1 cellular context compared by ENCODE assay signal in genomic region chr5:15020731-15021130, GRCh38.
TF ChIP-seq lines count a peak whose summit lies in the region.

No MANE protein-coding gene starts in this region.

TF ChIP-seq in WTC11, 78 proteins besides CTCF, POLR2A, EP300 and RAD21 (continued from another document):
- TF ChIP-seq STAT6 (CRISPR knock-in tag; conservative IDR thresholded peaks at IDR 0.05; ENCODE audit: low read depth) (no peak), ZNF219 (CRISPR knock-in tag; IDR thresholded peaks at IDR 0.05; ENCODE audit: borderline replicate concordance) (no peak), PRRX2 (CRISPR knock-in tag; IDR thresholded peaks at IDR 0.05) (no peak), NR1H2 (CRISPR knock-in tag; IDR thresholded peaks at IDR 0.05) (no peak)
